Comparison of ENCODE assay signal across 28 cellular contexts in the genomic region with DNA sequence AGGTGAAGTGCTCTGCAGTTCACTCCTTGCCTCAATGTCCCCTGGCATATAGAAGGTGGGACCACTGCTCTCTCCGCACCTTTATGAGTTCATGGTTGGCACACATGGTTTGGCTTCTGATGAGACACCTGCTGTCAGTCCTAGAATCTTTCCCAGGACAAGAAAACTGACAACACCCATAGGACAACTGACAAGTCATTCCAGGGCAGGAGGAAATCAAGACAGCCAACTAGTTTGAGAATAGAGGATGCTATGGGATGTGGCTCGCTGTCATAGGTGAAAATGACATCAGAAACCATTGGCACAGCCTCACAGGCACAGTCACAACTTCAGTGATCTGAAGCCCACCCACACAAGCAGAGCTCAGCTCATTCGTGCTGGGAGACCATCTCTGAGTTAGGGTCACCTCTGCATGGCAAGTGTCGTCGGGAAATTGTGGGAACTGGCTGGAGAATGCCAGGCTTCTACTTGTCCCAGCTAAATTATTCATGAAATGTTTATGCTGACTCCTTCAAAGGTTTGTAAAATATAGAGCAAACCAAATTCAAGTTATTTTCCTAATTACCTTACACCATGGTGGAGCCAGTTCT.
"Had no signal": no experiment of that assay in that cellular context is flagged by ENCODE, and none has a peak within 500 bp of the region (broad histone marks: within the 10 kb centered on the region; RNA-seq: fewer than 3 reads in every experiment).

No MANE protein-coding gene starts in this region.

- H3K4me3 ChIP-seq: adrenal gland, body of pancreas, K562, SJSA1 had no signal

- H3K27ac ChIP-seq: adrenal gland, body of pancreas, SJSA1 had no signal

- H3K27me3 Mint-ChIP-seq: activated CD4-positive, alpha-beta T cell treated with anti-CD3 and anti-CD28 coated beads for 36 hours; activated T-cell treated with anti-CD3 and anti-CD28 coated beads, Interleukin-2, amount 50 U/mL, for 24 hours had no signal

- H3K9me3 Mint-ChIP-seq: activated naive CD4-positive, alpha-beta T cell treated with anti-CD3 and anti-CD28 coated beads for 36 hours; activated T-cell treated with anti-CD3 and anti-CD28 coated beads, Interleukin-2, amount 50 U/mL, for 24 hours; T-helper 1 cell treated with Interleukin-12 subunit alpha and Interleukin-12 subunit beta and Interleukin-4 antibody, amounts not matched to agents 30 μg/mL and 1 μg/mL, for 36 hours; T-helper 2 cell treated with Interferon-gamma antibody and Interleukin-4, amounts not matched to agents 5 μg/mL and 100 μg/mL, for 36 hours; WTC11 had no signal

- DNase-seq: activated CD4-positive, alpha-beta memory T cell treated with anti-CD3 and anti-CD28 coated beads, Interleukin-2, amount 10 ng/mL, durations not matched to agents 7 days and 5 days; activated CD4-positive, alpha-beta T cell treated with anti-CD3 and anti-CD28 coated beads for 36 hours; activated CD4-positive, alpha-beta T cell treated with anti-CD3 and anti-CD28 coated beads, Interleukin-2, amount 50 U/mL, for 1 hour; activated gamma-delta T cell treated with Interleukin-2 at 50 U/mL for 16 hours; activated naive CD4-positive, alpha-beta T cell treated with anti-CD3 and anti-CD28 coated beads for 36 hours; activated T-cell treated with anti-CD3 and anti-CD28 coated beads, Interleukin-2, amount 50 U/mL, for 24 hours; adrenal gland; body of pancreas; central memory CD4-positive, alpha-beta T cell; IMR-90; Karpas-422; NCI-H1105; NCI-H1417 treated with DMSO at 0.1 percent for 48 hours; NCI-H187 treated with DMSO at 0.1 percent for 48 hours; NCI-H2081; NCI-H2171 treated with DMSO at 0.1 percent for 48 hours; NCI-H226; NCI-H524 treated with DMSO at 0.1 percent for 48 hours; SHP77 treated with DMSO at 0.1 percent for 48 hours; SK-N-SH had no signal

- H3K27ac Mint-ChIP-seq: activated CD4-positive, alpha-beta memory T cell treated with anti-CD3 and anti-CD28 coated beads, Interleukin-2, amount 10 ng/mL, durations not matched to agents 7 days and 5 days; activated CD4-positive, alpha-beta T cell treated with anti-CD3 and anti-CD28 coated beads for 36 hours; activated naive CD4-positive, alpha-beta T cell treated with anti-CD3 and anti-CD28 coated beads for 36 hours; activated naive CD4-positive, alpha-beta T cell treated with anti-CD3 and anti-CD28 coated beads, Interleukin-2, amount 50 U/mL, for 72 hours; activated T-cell treated with anti-CD3 and anti-CD28 coated beads, Interleukin-2, amount 50 U/mL, for 24 hours; T-helper 1 cell treated with Interleukin-12 subunit alpha and Interleukin-12 subunit beta and Interleukin-4 antibody, amounts not matched to agents 30 μg/mL and 1 μg/mL, for 36 hours; T-helper 2 cell treated with Interferon-gamma antibody and Interleukin-4, amounts not matched to agents 5 μg/mL and 100 μg/mL, for 36 hours; WTC11 had no signal

- H3K36me3 Mint-ChIP-seq: activated naive CD4-positive, alpha-beta T cell treated with anti-CD3 and anti-CD28 coated beads, Interleukin-2, amount 50 U/mL, for 72 hours; WTC11 had no signal

- H3K4me3 Mint-ChIP-seq: activated CD4-positive, alpha-beta memory T cell treated with anti-CD3 and anti-CD28 coated beads, Interleukin-2, amount 10 ng/mL, durations not matched to agents 7 days and 5 days; activated CD4-positive, alpha-beta T cell treated with anti-CD3 and anti-CD28 coated beads for 36 hours; activated naive CD4-positive, alpha-beta T cell treated with anti-CD3 and anti-CD28 coated beads for 36 hours; activated T-cell treated with anti-CD3 and anti-CD28 coated beads, Interleukin-2, amount 50 U/mL, for 24 hours; T-helper 1 cell treated with Interleukin-12 subunit alpha and Interleukin-12 subunit beta and Interleukin-4 antibody, amounts not matched to agents 30 μg/mL and 1 μg/mL, for 36 hours; T-helper 2 cell treated with Interferon-gamma antibody and Interleukin-4, amounts not matched to agents 5 μg/mL and 100 μg/mL, for 36 hours; WTC11 had no signal

- H3K4me1 Mint-ChIP-seq: WTC11 had no signal

- ATAC-seq: activated CD4-positive, alpha-beta T cell treated with anti-CD3 and anti-CD28 coated beads for 36 hours; activated CD4-positive, CD25-positive, alpha-beta regulatory T cell treated with anti-CD3 and anti-CD28 coated beads, Interleukin-2, amount 50 U/mL, for 24 hours; activated naive CD4-positive, alpha-beta T cell treated with anti-CD3 and anti-CD28 coated beads, Interleukin-2, amount 50 U/mL, for 72 hours; body of pancreas; K562; Panc1; WTC11 had no signal
